Comparison of ENCODE assay signal across 1 cellular context in genomic region chr10:13161267-13162012, GRCh38.
TF ChIP-seq lines count a peak whose summit lies in the region.

Gene MCM10, plus strand, starts transcription at chr10:13161558. Its CDS starts 2,645 bp downstream, at chr10:13164203.

TF ChIP-seq in GM12878, 131 proteins besides CTCF, POLR2A, EP300 and RAD21 (continued from another document and continues in another):
- TF ChIP-seq YBX1 (IDR thresholded peaks at IDR 0.05) = no peak
- TF ChIP-seq ATF7 (IDR thresholded peaks at IDR 0.05; ENCODE audit: low read depth) = peak; percentile 95
- no peak for TF ChIP-seq PBX3 (IDR thresholded peaks at IDR 0.05; ENCODE audit: insufficient replicate concordance, low read depth, low read length)
- TF ChIP-seq STAT1 (conservative IDR thresholded peaks at IDR 0.05) = no peak
- TF ChIP-seq SMARCA5 (IDR thresholded peaks at IDR 0.05) = peak; percentile 67; the same call in 1 of the 2 replicates
- no peak for TF ChIP-seq SPI1 (IDR thresholded peaks at IDR 0.05; ENCODE audit: borderline replicate concordance, insufficient read depth, low read depth, low read length)
- no peak for TF ChIP-seq MTA3 (IDR thresholded peaks at IDR 0.05; ENCODE audit: borderline replicate concordance, low read length)
- TF ChIP-seq MTA2 (IDR thresholded peaks at IDR 0.05; ENCODE audit: low read depth) = no peak
- no peak for TF ChIP-seq SRF (IDR thresholded peaks at IDR 0.05; ENCODE audit: low read depth in 2 of 2, low read length in 2 of 2)
- TF ChIP-seq MYB (IDR thresholded peaks at IDR 0.05; ENCODE audit: borderline replicate concordance, low read depth, low read length) = no peak
- TF ChIP-seq ZNF384 (IDR thresholded peaks at IDR 0.05; ENCODE audit: borderline replicate concordance, low read depth, low read length) = no peak
- no peak for TF ChIP-seq BMI1 (IDR thresholded peaks at IDR 0.05; ENCODE audit: borderline replicate concordance)
- TF ChIP-seq SP1 (IDR thresholded peaks at IDR 0.05; ENCODE audit: low read depth, low read length) = peak; percentile 89
- no peak for TF ChIP-seq CUX1 (IDR thresholded peaks at IDR 0.05; ENCODE audit: insufficient replicate concordance, low read depth, low read length)
- peak; percentile 65; the same call in 1 of the 2 replicates for TF ChIP-seq PKNOX1 (IDR thresholded peaks at IDR 0.05)
- TF ChIP-seq EGR1 (IDR thresholded peaks at IDR 0.05; ENCODE audit: borderline replicate concordance in 1 of 2, low read depth in 2 of 2, low read length in 2 of 2) = peak in 1 of 2 experiments; percentile 59; a peak in 1 of 3 replicates
- TF ChIP-seq POLR2AphosphoS5 (IDR thresholded peaks at IDR 0.05; ENCODE audit: low read length) = no peak
- TF ChIP-seq ATF2 (IDR thresholded peaks at IDR 0.05; ENCODE audit: low read length) = no peak
- TF ChIP-seq KDM1A (IDR thresholded peaks at IDR 0.05; ENCODE audit: borderline replicate concordance) = no peak
- TF ChIP-seq ZNF217 (IDR thresholded peaks at IDR 0.05) = no peak
- TF ChIP-seq ATF3 (IDR thresholded peaks at IDR 0.05; ENCODE audit: borderline replicate concordance, extremely low read depth, low read depth, low read length) = no peak
- no peak for TF ChIP-seq IRF5 (IDR thresholded peaks at IDR 0.05; ENCODE audit: borderline replicate concordance)
- TF ChIP-seq CBX5 (IDR thresholded peaks at IDR 0.05; ENCODE audit: low read depth) = no peak
- TF ChIP-seq ZNF687 (IDR thresholded peaks at IDR 0.05) = no peak
- no peak for TF ChIP-seq TCF3 (IDR thresholded peaks at IDR 0.05; ENCODE audit: borderline replicate concordance, insufficient read depth, low read depth, low read length)
- peak; percentile 79 for TF ChIP-seq RFX5 (IDR thresholded peaks at IDR 0.05; ENCODE audit: low read depth, low read length)
- TF ChIP-seq SREBF2 (IDR thresholded peaks at IDR 0.05; ENCODE audit: low read length) = no peak
- no peak for TF ChIP-seq CHD4 (IDR thresholded peaks at IDR 0.05)
- TF ChIP-seq IRF3 (IDR thresholded peaks at IDR 0.05) = peak; percentile 79; the same call in 1 of the 2 replicates
- peak; percentile 95 for TF ChIP-seq MXI1 (IDR thresholded peaks at IDR 0.05; ENCODE audit: low read depth, low read length)
- peak; percentile 97 for TF ChIP-seq CREM (IDR thresholded peaks at IDR 0.05; ENCODE audit: low read depth)
- TF ChIP-seq RBBP5 (conservative IDR thresholded peaks at IDR 0.05) = no peak
- TF ChIP-seq IRF4 (IDR thresholded peaks at IDR 0.05; ENCODE audit: low read depth, low read length) = no peak
- TF ChIP-seq MEF2A (IDR thresholded peaks at IDR 0.05; ENCODE audit: insufficient read depth, low read depth, low read length) = no peak
- no peak for TF ChIP-seq POU2F2 (IDR thresholded peaks at IDR 0.05; ENCODE audit: borderline replicate concordance, low read depth, low read length)
- TF ChIP-seq RAD51 (IDR thresholded peaks at IDR 0.05) = no peak
- no peak for TF ChIP-seq TCF7 (IDR thresholded peaks at IDR 0.05; ENCODE audit: borderline replicate concordance)
- no peak for TF ChIP-seq ZNF274 (IDR thresholded peaks at IDR 0.05; ENCODE audit: insufficient read depth, insufficient read length)
- peak; percentile 91 for TF ChIP-seq E2F4 (IDR thresholded peaks at IDR 0.05; ENCODE audit: low read depth, low read length)
- TF ChIP-seq SKIL (IDR thresholded peaks at IDR 0.05; ENCODE audit: low read depth, poor library complexity, severe bottlenecking) = peak; percentile 20
- no peak for TF ChIP-seq RCOR1 (conservative IDR thresholded peaks at IDR 0.05; ENCODE audit: low read depth, low read length)
- no peak for TF ChIP-seq NR2C2 (IDR thresholded peaks at IDR 0.05; ENCODE audit: borderline replicate concordance, control insufficient read depth, insufficient read length, low read depth)
